Comparison of ENCODE assay signal across 8 cellular contexts in the genomic region with DNA sequence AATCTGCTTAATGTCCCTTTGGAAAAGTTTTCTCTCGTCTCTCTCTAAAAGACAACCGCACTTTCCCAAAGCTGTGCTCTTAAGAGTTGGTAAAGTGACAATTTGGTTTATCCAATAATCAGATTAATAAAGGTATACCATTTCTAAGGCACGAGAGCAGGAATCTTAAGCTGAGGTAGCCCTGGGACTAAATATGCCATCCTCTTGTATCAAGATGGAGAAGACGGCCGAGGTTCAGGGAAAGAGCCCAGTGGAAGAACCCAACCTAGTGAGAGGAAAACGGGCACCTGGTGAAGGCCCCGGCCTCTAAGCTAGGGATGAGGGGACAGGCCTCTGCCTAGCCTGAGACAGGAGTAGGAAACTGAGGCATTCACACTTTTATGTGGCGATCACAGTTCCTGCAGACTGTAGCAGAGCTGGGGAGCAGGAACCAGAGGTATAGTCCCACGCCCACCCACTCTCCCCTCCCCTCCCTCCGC. TPM values are rescaled to one million over a fixed set of nuclear protein-coding genes. Genes with fewer than 3 reads are reported as not detected.
DNase-seq lines count a peak whose midpoint lies in the region; ATAC-seq and TF ChIP-seq lines count a peak whose summit lies in the region.

No MANE protein-coding gene starts in this region.

- DNase-seq in PC-9 (peak in 1 of 2 experiments; percentile 31), esophagus muscularis mucosa (ENCODE audit: extremely low spot score) (no peak), retinal pigment epithelial cell (ENCODE audit: low read depth) (no peak), AG20443 (ENCODE audit: low spot score) (no peak), retina (no peak)
- no peak for DNase-seq in stimulated activated CD4-positive, alpha-beta T cell treated with anti-CD3 and anti-CD28 coated beads, Interleukin-1b, Interleukin-23, amount 100 ng/mL, for 48 hours

- H3F3A ChIP-seq in PC-9 (ENCODE audit: insufficient read depth, low read depth): peaks cover 13% of the 10 kb centered on the region; the same call in 1 of the 2 replicates

- H3K9me3 ChIP-seq in PC-9 (ENCODE audit: insufficient read depth, low read depth) (no peaks in the 10 kb centered on the region), esophagus muscularis mucosa (no peaks in the 10 kb centered on the region)

- H3K36me3 ChIP-seq in PC-9 (ENCODE audit: low read depth) (peaks cover 28% of the 10 kb centered on the region), esophagus muscularis mucosa (peaks cover 0 to 6% (median 0%) of the 10 kb centered on the region in 4 donors)

- H3K27ac ChIP-seq in PC-9: peak overlapping the region; percentile 91; the same call in 1 of the 2 replicates
- H3K27ac ChIP-seq in esophagus muscularis mucosa (replicated peaks in 1 of 4): peak overlapping the region; percentile 91 to 97 (median 93)

- peaks cover 45% of the 10 kb centered on the region for H3K79me2 ChIP-seq in PC-9 (ENCODE audit: low read depth)

- peak overlapping the region; percentile 72 for H2AFZ ChIP-seq in PC-9

- no peaks in the 10 kb centered on the region for H3K27me3 ChIP-seq in PC-9 (ENCODE audit: insufficient read depth, low read depth)
- no peaks in the 10 kb centered on the region for H3K27me3 ChIP-seq in esophagus muscularis mucosa

- H3K4me1 ChIP-seq in PC-9 (replicated peaks; ENCODE audit: insufficient read depth) (peaks cover 28% of the 10 kb centered on the region), esophagus muscularis mucosa (peaks cover 23 to 42% (median 39%) of the 10 kb centered on the region in 4 donors)

- peak; percentile 20 for ATAC-seq in GM19035 (IDR thresholded peaks at IDR 0.05; ENCODE audit: unreplicated experiment)
- ATAC-seq in GM21619 (IDR thresholded peaks at IDR 0.05; ENCODE audit: unreplicated experiment): no peak

- whole genome bisulfite sequencing in esophagus muscularis mucosa: 53% methylated on average over 7 of the region's 10 CpGs

- CTCF ChIA-PET in PC-9 (lab: Charles Lee): interaction anchor here (0.6 kb wide), 1 partner anchor 124 kb away, joined by 3 read pairs; no protein-coding TSS in a partner anchor

- no peak for TF ChIP-seq CTCF in PC-9 (conservative IDR thresholded peaks at IDR 0.05)
- no peak for TF ChIP-seq CTCF in esophagus muscularis mucosa (IDR thresholded peaks at IDR 0.05)
- TF ChIP-seq CTCF in retinal pigment epithelial cell (conservative IDR thresholded peaks at IDR 0.05; ENCODE audit: low read depth, low read length): no peak

- H3K4me3 ChIP-seq in PC-9: peak overlapping the region; percentile 87
- peak overlapping the region; percentile 76 to 92 (median 82) for H3K4me3 ChIP-seq in esophagus muscularis mucosa
- peak overlapping the region; percentile 95 for H3K4me3 ChIP-seq in retinal pigment epithelial cell (ENCODE audit: low read length)

- peaks cover 11% of the 10 kb centered on the region; the same call in 1 of the 2 replicates for H4K20me1 ChIP-seq in PC-9 (ENCODE audit: insufficient read depth)

- POLR2A ChIA-PET in PC-9 (lab: Charles Lee; ENCODE audit: unreplicated experiment): interaction anchor here (0.6 to 1.1 kb wide), 3 partner anchors 12 to 137 kb away, joined by 3 to 5 read pairs (median 4); a partner anchor contains a TSS

- TF ChIP-seq EP300 in esophagus muscularis mucosa (IDR thresholded peaks at IDR 0.05): no peak

- TF ChIP-seq POLR2A in esophagus muscularis mucosa (IDR thresholded peaks at IDR 0.05; ENCODE audit: low read depth): no peak

- intact Hi-C loops in PC-9 (cut with micrococcal nuclease; ENCODE audit: unreplicated experiment): no loop called here
- intact Hi-C loops in esophagus muscularis mucosa (cut with DNase I): no loop called here

- peak overlapping the region; percentile 93 for H3K4me2 ChIP-seq in PC-9

- no peaks in the 10 kb centered on the region for H3K9me2 ChIP-seq in PC-9 (ENCODE audit: insufficient read depth)

- no TSS peak for BruUV-seq in PC-9 (replicated peaks; lab: Mats Ljungman, UMichigan)

RNA-seq across cellular contexts. Expression of a gene that starts 0.3 kb away (rescaled TPM):
- total RNA-seq in PC-9 (2021) (206 and 279 TPM in 2 replicates), esophagus muscularis mucosa (100 to 1,000 TPM; 125 to 180 (median 144) TPM)

RNA-seq across cellular contexts. Expression of a gene that starts 36.0 kb away (rescaled TPM):
- total RNA-seq in PC-9 (2021) (19.0 and 19.5 TPM in 2 replicates), esophagus muscularis mucosa (10 to 100 TPM in 2 of 4 donors, 1 to 10 TPM in 2; 7.8 to 20.4 (median 10.5) TPM)
